In genomic region chr6:106858653-106859092, GRCh38 we compare ENCODE assay signal across 12 cellular contexts.
A peak's percentile ranks its signal among the peaks of the same experiment; 100 is the strongest.
DNase-seq lines count a peak whose midpoint lies in the region; ATAC-seq lines count a peak whose summit lies in the region.
"Had no signal": no experiment of that assay in that cellular context is flagged by ENCODE, and none has a peak within 500 bp of the region (broad histone marks: within the 10 kb centered on the region; RNA-seq: fewer than 3 reads in every experiment).

No MANE protein-coding gene starts in this region.

- H3K14ac ChIP-seq in trophoblast cell (ENCODE audit: low read length) = no peak overlapping the region

- H3K27ac ChIP-seq in esophagus (ENCODE audit: low read depth in 2 of 2, low read length in 1 of 2) (peak overlapping the region; percentile 85 to 94), trophoblast cell (ENCODE audit: low read depth, low read length) (no peak overlapping the region), mesendoderm (ENCODE audit: low read depth, low read length) (no peak overlapping the region)
- H3K27ac ChIP-seq: left ventricle myocardium inferior, testis had no signal

- H4K12ac ChIP-seq in trophoblast cell (ENCODE audit: low read depth, low read length) = no peak overlapping the region

- DNase-seq in EH (ENCODE audit: low read depth) (peak; percentile 45), OCI-M1 (lab: John Stamatoyannopoulos, UW) (peak; percentile 79), trophoblast cell (peak; percentile 10 to 51), NOMO-1 treated with DMSO at 0.1 percent for 48 hours (lab: John Stamatoyannopoulos, UW; ENCODE audit: unreplicated experiment) (no peak), globus pallidus (ENCODE audit: low spot score) (no peak), mesendoderm (no peak)
- DNase-seq: COR-L47, left ventricle myocardium inferior, NCI-H1694 treated with DMSO at 0.1 percent for 48 hours, testis had no signal

- no peak overlapping the region for H2BK5ac ChIP-seq in trophoblast cell (ENCODE audit: low read depth, low read length, poor library complexity)
- no peak overlapping the region for H2BK5ac ChIP-seq in mesendoderm (ENCODE audit: low read length)

- H3K36me3 ChIP-seq in esophagus (ENCODE audit: control insufficient read depth in 2 of 2, insufficient read depth in 2 of 2, low read length in 1 of 2) (no peaks in the 10 kb centered on the region), trophoblast cell (ENCODE audit: control insufficient read depth in 1 of 2, insufficient read depth in 2 of 2, low read length in 2 of 2) (no peaks in the 10 kb centered on the region), mesendoderm (ENCODE audit: control insufficient read depth, insufficient read depth, low read length) (no peaks in the 10 kb centered on the region)
- H3K36me3 ChIP-seq: left ventricle myocardium inferior had no signal

- no peaks in the 10 kb centered on the region for H3K27me3 ChIP-seq in esophagus (ENCODE audit: control insufficient read depth in 1 of 2, insufficient read depth in 2 of 2, low read length in 2 of 2)
- no peaks in the 10 kb centered on the region for H3K27me3 ChIP-seq in trophoblast cell (ENCODE audit: insufficient read depth, low read length)
- H3K27me3 ChIP-seq in mesendoderm (ENCODE audit: insufficient read depth, low read length, poor library complexity) = no peaks in the 10 kb centered on the region
- H3K27me3 ChIP-seq: testis had no signal

- H3K18ac ChIP-seq in trophoblast cell (ENCODE audit: low read length) (no peak overlapping the region), mesendoderm (ENCODE audit: low read length) (no peak overlapping the region)

- H2BK120ac ChIP-seq in trophoblast cell (ENCODE audit: insufficient read depth, low read length, poor library complexity) (no peak overlapping the region), mesendoderm (ENCODE audit: low read depth, low read length) (no peak overlapping the region)

- ATAC-seq in HG02571 (IDR thresholded peaks at IDR 0.05; ENCODE audit: unreplicated experiment) = no peak

- H3K9me3 ChIP-seq in esophagus (ENCODE audit: control insufficient read depth in 2 of 2, insufficient read depth in 1 of 2, low read depth in 1 of 2, low read length in 1 of 2) (peaks cover 0 to 3% of the 10 kb centered on the region in 2 donors), trophoblast cell (ENCODE audit: insufficient read depth, low read depth, low read length) (peaks cover 15% of the 10 kb centered on the region)
- H3K9me3 ChIP-seq: testis had no signal

- H4K5ac ChIP-seq in mesendoderm (ENCODE audit: low read length) = no peak overlapping the region

- H3K4me2 ChIP-seq in trophoblast cell (ENCODE audit: low read length) (no peak overlapping the region), mesendoderm (ENCODE audit: low read length) (no peak overlapping the region)

- H3K4me1 ChIP-seq in esophagus (ENCODE audit: control insufficient read depth in 2 of 2, insufficient read depth in 2 of 2, low read length in 1 of 2) (peaks cover 0 to 2% of the 10 kb centered on the region in 2 donors), trophoblast cell (ENCODE audit: control insufficient read depth in 1 of 2, insufficient read depth in 2 of 2, low read length in 2 of 2) (peaks cover 8% of the 10 kb centered on the region in 2 experiments), mesendoderm (ENCODE audit: control insufficient read depth, low read depth, low read length) (no peaks in the 10 kb centered on the region)
- H3K4me1 ChIP-seq: left ventricle myocardium inferior, testis had no signal

- H3K4me3 ChIP-seq in esophagus (ENCODE audit: low read depth in 1 of 2, low read length in 2 of 2) (no peak overlapping the region), trophoblast cell (ENCODE audit: low read depth, low read length) (no peak overlapping the region), mesendoderm (ENCODE audit: low read length) (no peak overlapping the region)
- H3K4me3 ChIP-seq: left ventricle myocardium inferior, testis had no signal

- H3K79me2 ChIP-seq in trophoblast cell (ENCODE audit: control insufficient read depth, insufficient read depth, low read length, poor library complexity) (no peaks in the 10 kb centered on the region), mesendoderm (ENCODE audit: control insufficient read depth, insufficient read depth, low read length) (no peaks in the 10 kb centered on the region)

- H2BK15ac ChIP-seq in mesendoderm (replicated peaks; ENCODE audit: low read depth) = no peak overlapping the region

- H2BK12ac ChIP-seq in trophoblast cell (ENCODE audit: low read length) = no peak overlapping the region

- 28 to 54% methylated on average over 3 of the region's 3 CpGs for WGBS in esophagus, 2 donors
- WGBS in trophoblast cell (ENCODE audit: extremely low coverage, insufficient coverage, insufficient read length) = no CpG with 5 or more reads among the region's 3 CpGs
- no CpG with 5 or more reads among the region's 3 CpGs for WGBS in mesendoderm (ENCODE audit: extremely low coverage, insufficient coverage, low lambda C conversion rate)

- no peak overlapping the region for H3K56ac ChIP-seq in mesendoderm (ENCODE audit: low read length)

- H3K4ac ChIP-seq in trophoblast cell (ENCODE audit: low read depth, low read length) = no peak overlapping the region
- H3K4ac ChIP-seq in mesendoderm (ENCODE audit: low read depth, low read length) = no peak overlapping the region

- no peak overlapping the region for H3K23ac ChIP-seq in trophoblast cell (ENCODE audit: low read length)
- no peak overlapping the region for H3K23ac ChIP-seq in mesendoderm (ENCODE audit: low read length)

- H2AFZ ChIP-seq in trophoblast cell (ENCODE audit: insufficient read depth, low read length, poor library complexity) = no peak overlapping the region

- H4K8ac ChIP-seq in trophoblast cell (ENCODE audit: low read depth, low read length) (no peak overlapping the region), mesendoderm (ENCODE audit: low read depth, low read length) (no peak overlapping the region)

- H4K91ac ChIP-seq in trophoblast cell (ENCODE audit: low read depth, low read length) = no peak overlapping the region

- H3K9ac ChIP-seq in trophoblast cell (ENCODE audit: low read length) = no peak overlapping the region
- no peak overlapping the region for H3K9ac ChIP-seq in mesendoderm (ENCODE audit: low read length)

- H3K79me1 ChIP-seq in trophoblast cell (ENCODE audit: low read length) = peaks cover 5% of the 10 kb centered on the region
- H3K79me1 ChIP-seq in mesendoderm (ENCODE audit: low read length) = no peaks in the 10 kb centered on the region

- H2AK5ac ChIP-seq in trophoblast cell (ENCODE audit: low read length) = no peak overlapping the region
- no peak overlapping the region for H2AK5ac ChIP-seq in mesendoderm (ENCODE audit: low read length)

Comparison
In these comparisons a context has a peak if more than half of its experiments do, and no peak if none do; other contexts are left out.
1. DNase-seq: peak in EH (single experiment), OCI-M1 (single experiment) and trophoblast cell (2 of 2); none in NOMO-1 treated with DMSO at 0.1 percent for 48 hours (single experiment), globus pallidus (single experiment) and mesendoderm (single experiment).
2. H3K27ac ChIP-seq: peak in esophagus (2 of 2); none in trophoblast cell (single experiment) and mesendoderm (single experiment).